ENCODE assay signal across 35 cellular contexts in genomic region chr1:118556936-118557335, GRCh38.
"Had no signal": no experiment of that assay in that cellular context is flagged by ENCODE, and none has a peak within 500 bp of the region (broad histone marks: within the 10 kb centered on the region; RNA-seq: fewer than 3 reads in every experiment).

No MANE protein-coding gene starts in this region.

- H3K4me1 ChIP-seq: Peyer's patch had no signal

- H3K9me3 ChIP-seq: Peyer's patch had no signal

- H3K27ac ChIP-seq: Peyer's patch, RWPE1, VCaP had no signal

- H3K36me3 ChIP-seq: Peyer's patch had no signal

- H3K27me3 ChIP-seq: Peyer's patch had no signal

- DNase-seq: activated B cell treated with CpG ODN at 0.5 μM for 24 hours; activated CD4-positive, alpha-beta memory T cell treated with anti-CD3 and anti-CD28 coated beads for 36 hours; activated CD4-positive, alpha-beta T cell treated with anti-CD3 and anti-CD28 coated beads for 4 hours; activated CD4-positive, alpha-beta T cell treated with anti-CD3 and anti-CD28 coated beads, Interleukin-2, amount 50 U/mL, for 1 hour; activated CD4-positive, CD25-positive, alpha-beta regulatory T cell treated with anti-CD3 and anti-CD28 coated beads, Interleukin-2, amount 50 U/mL, for 72 hours; activated CD8-positive, alpha-beta memory T cell treated with anti-CD3 and anti-CD28 coated beads, Interleukin-2, amount 50 U/mL, for 4 hours; activated effector memory CD4-positive, alpha-beta T cell treated with Interleukin-2 at 50 U/mL for 16 hours; activated naive CD4-positive, alpha-beta T cell treated with anti-CD3 and anti-CD28 coated beads, Interleukin-2, amount 10 ng/mL, durations not matched to agents 7 days and 5 days; activated naive CD8-positive, alpha-beta T cell treated with anti-CD3 and anti-CD28 coated beads, Interleukin-2, amount 50 U/mL, for 24 hours; activated T-cell treated with anti-CD3 and anti-CD28 coated beads for 4 hours; activated T-cell treated with anti-CD3 and anti-CD28 coated beads, Interleukin-2, amount 50 U/mL, for 48 hours; anterior cingulate cortex; central memory CD4-positive, alpha-beta T cell; Kasumi-1; KG1; MM.1S; MV-4-11; NCI-H1092; NCI-H1436 treated with DMSO at 0.1 percent for 48 hours; NCI-H187 treated with DMSO at 0.1 percent for 48 hours; NCI-H2081; NCI-H2171 treated with DMSO at 0.1 percent for 48 hours; NCI-H2227 treated with DMSO at 0.1 percent for 48 hours; NCI-H446 treated with DMSO at 0.1 percent for 48 hours; NCI-H524; NCI-H69; PC-3; Peyer's patch; SIG-M5; SW 1271; T-helper 1 cell; T-helper 2 cell; T-helper 9 cell had no signal

- H3K4me3 ChIP-seq: Peyer's patch had no signal
